ENCODE assay signal across 24 cellular contexts in the genomic region with DNA sequence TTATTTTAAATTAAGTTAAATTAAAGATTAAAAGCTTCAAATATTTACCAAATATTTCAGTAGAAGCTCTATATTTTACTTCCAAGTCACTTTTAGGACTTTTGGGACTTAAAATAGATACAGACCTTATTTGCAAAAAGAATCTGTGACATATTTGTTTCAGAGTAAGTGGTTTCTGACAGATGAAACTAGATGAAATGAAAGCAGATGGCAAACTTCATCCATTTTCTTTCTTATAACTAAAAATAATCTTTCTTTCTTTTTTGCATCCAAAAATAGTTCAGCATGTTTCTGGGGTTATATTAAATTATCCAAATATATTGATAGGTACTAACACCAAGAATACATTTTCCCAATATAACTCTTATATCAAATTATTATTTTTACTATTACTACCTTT. TPM values are rescaled to one million over a fixed set of nuclear protein-coding genes. Genes with fewer than 3 reads are reported as not detected.
DNase-seq lines count a peak whose midpoint lies in the region; ATAC-seq and TF ChIP-seq lines count a peak whose summit lies in the region.
"Had no signal": no experiment of that assay in that cellular context is flagged by ENCODE, and none has a peak within 500 bp of the region (broad histone marks: within the 10 kb centered on the region; RNA-seq: fewer than 3 reads in every experiment).

No MANE protein-coding gene starts in this region.

- CTCF ChIA-PET in GM10248 (lab: Yijun Ruan, JAX), result interaction anchor here (1.1 to 1.6 kb wide), 4 partner anchors 12 to 23 kb away, joined by 3 to 4 read pairs (median 4); no protein-coding TSS in a partner anchor

- no peak overlapping the region for H3K4me3 Mint-ChIP-seq in osteocyte (ENCODE audit: unreplicated experiment)
- H3K4me3 Mint-ChIP-seq: activated naive CD4-positive, alpha-beta T cell treated with anti-CD3 and anti-CD28 coated beads, Interleukin-2, amount 50 U/mL, for 24 hours; CD4-positive, alpha-beta memory T cell; T-helper 2 cell treated with Interferon-gamma antibody and Interleukin-4, amounts not matched to agents 5 μg/mL and 100 μg/mL, for 36 hours had no signal

- ATAC-seq in GM19043 (IDR thresholded peaks at IDR 0.05; ENCODE audit: low read depth, unreplicated experiment), result peak; percentile 45
- ATAC-seq in GM21825 (IDR thresholded peaks at IDR 0.05; ENCODE audit: unreplicated experiment), result peak; percentile 34
- ATAC-seq in HG03520 (IDR thresholded peaks at IDR 0.05; ENCODE audit: unreplicated experiment), result peak; percentile 39
- no peak for ATAC-seq in HG03469 (IDR thresholded peaks at IDR 0.05; ENCODE audit: unreplicated experiment)
- ATAC-seq: heart left ventricle, sciatic nerve had no signal

- H3K36me3 Mint-ChIP-seq in osteocyte (ENCODE audit: unreplicated experiment), result no peaks in the 10 kb centered on the region
- H3K36me3 Mint-ChIP-seq: activated naive CD4-positive, alpha-beta T cell treated with anti-CD3 and anti-CD28 coated beads, Interleukin-2, amount 50 U/mL, for 24 hours; CD4-positive, alpha-beta memory T cell had no signal

- no peaks in the 10 kb centered on the region for H3K9me3 Mint-ChIP-seq in osteocyte (ENCODE audit: unreplicated experiment)
- H3K9me3 Mint-ChIP-seq: activated naive CD4-positive, alpha-beta T cell treated with anti-CD3 and anti-CD28 coated beads, Interleukin-2, amount 50 U/mL, for 24 hours; T-helper 2 cell treated with Interferon-gamma antibody and Interleukin-4, amounts not matched to agents 5 μg/mL and 100 μg/mL, for 36 hours had no signal

- no peak overlapping the region for H3K27ac Mint-ChIP-seq in osteocyte (ENCODE audit: unreplicated experiment)
- H3K27ac Mint-ChIP-seq: activated naive CD4-positive, alpha-beta T cell treated with anti-CD3 and anti-CD28 coated beads, Interleukin-2, amount 50 U/mL, for 24 hours; CD4-positive, alpha-beta memory T cell; T-helper 2 cell treated with Interferon-gamma antibody and Interleukin-4, amounts not matched to agents 5 μg/mL and 100 μg/mL, for 36 hours had no signal

- TF ChIP-seq CTCF in GM10248 (IDR thresholded peaks at IDR 0.05; ENCODE audit: control extremely low read depth, extremely low read depth, low read depth, missing control alignments) (no peak), osteocyte (IDR thresholded peaks at IDR 0.05) (no peak)

- H3K27me3 Mint-ChIP-seq in osteocyte (ENCODE audit: unreplicated experiment), result peaks cover 44% of the 10 kb centered on the region
- H3K27me3 Mint-ChIP-seq: activated naive CD4-positive, alpha-beta T cell treated with anti-CD3 and anti-CD28 coated beads, Interleukin-2, amount 50 U/mL, for 24 hours had no signal

- no peaks in the 10 kb centered on the region for H3K4me1 Mint-ChIP-seq in osteocyte (ENCODE audit: unreplicated experiment)

- DNase-seq in GM10248 (ENCODE audit: extremely low spot score) (peak; percentile 26), osteocyte (ENCODE audit: extremely low spot score, unreplicated experiment) (no peak), DMS114 treated with DMSO at 0.1 percent for 48 hours (lab: John Stamatoyannopoulos, UW; ENCODE audit: unreplicated experiment) (no peak), 8988T (no peak)
- DNase-seq: brain microvascular endothelial cell; CD4-positive, alpha-beta memory T cell; HCEC 1CT; heart left ventricle; IMR-90; kidney glomerular epithelial cell; NCI-H1105 treated with DMSO at 0.1 percent for 48 hours; Right ventricle myocardium superior; stimulated activated CD4-positive, alpha-beta T cell treated with anti-CD3 and anti-CD28 coated beads, Interleukin-2, amount 100 ng/mL, for 48 hours; stimulated activated CD8-positive, alpha-beta memory T cell treated with anti-CD3 and anti-CD28 coated beads, Interleukin-4, amount 100 ng/mL, for 48 hours had no signal

- POLR2A ChIA-PET in GM10248 (lab: Yijun Ruan, JAX), result no interaction called here

RNA-seq across cellular contexts. Expression of gene UTP3, which starts 6.6 kb away (rescaled TPM):
- 29.4 and 29.9 TPM in 2 replicates for total RNA-seq in osteocyte

RNA-seq across cellular contexts. Expression of gene JCHAIN, which starts 15.4 kb away (rescaled TPM):
- total RNA-seq in osteocyte, result not detected in 2 replicates
- total RNA-seq: A673; CD4-positive, alpha-beta memory T cell; dermis microvascular lymphatic vessel endothelial cell had no signal

RNA-seq across cellular contexts. Expression of gene RUFY3, which starts 40.0 kb away (rescaled TPM):
- 73.5 and 73.8 TPM in 2 replicates for total RNA-seq in osteocyte

RNA-seq across cellular contexts. Expression of gene ENAM, which starts 53.2 kb away (rescaled TPM):
- total RNA-seq in osteocyte, result not detected in 2 replicates
- total RNA-seq: A673; CD4-positive, alpha-beta memory T cell; dermis microvascular lymphatic vessel endothelial cell; sciatic nerve; thoracic aorta had no signal
